Comparison of ENCODE assay signal across 1 cellular context in genomic region chr15:39888243-39888642, GRCh38.
TF ChIP-seq lines count a peak whose summit lies in the region.

No MANE protein-coding gene starts in this region.

TF ChIP-seq in IMR-90, 13 proteins besides CTCF, POLR2A, EP300 and RAD21:
- TF ChIP-seq RFX5 (IDR thresholded peaks at IDR 0.05; ENCODE audit: low read depth, low read length) (no peak), USF2 (IDR thresholded peaks at IDR 0.05; ENCODE audit: low read depth, low read length) (no peak), SMC3 (IDR thresholded peaks at IDR 0.05; ENCODE audit: low read depth, low read length) (no peak), FOS (IDR thresholded peaks at IDR 0.05; ENCODE audit: low read depth, low read length) (no peak), MAFK (IDR thresholded peaks at IDR 0.05; ENCODE audit: low read depth, low read length) (no peak), MAZ (IDR thresholded peaks at IDR 0.05; ENCODE audit: borderline replicate concordance, low read depth, low read length) (no peak), BHLHE40 (IDR thresholded peaks at IDR 0.05; ENCODE audit: low read depth, low read length) (no peak), ELK1 (IDR thresholded peaks at IDR 0.05; ENCODE audit: borderline replicate concordance, low read depth, low read length) (no peak), RCOR1 (IDR thresholded peaks at IDR 0.05; ENCODE audit: insufficient replicate concordance, low read length) (no peak), NFE2L2 (IDR thresholded peaks at IDR 0.05; ENCODE audit: low read depth, low read length) (no peak), MXI1 (IDR thresholded peaks at IDR 0.05; ENCODE audit: borderline replicate concordance, low read depth, low read length) (no peak), CEBPB (IDR thresholded peaks at IDR 0.05; ENCODE audit: low read depth, low read length) (no peak), CHD1 (IDR thresholded peaks at IDR 0.05; ENCODE audit: low read depth, low read length) (no peak)
